9 cellular contexts compared by ENCODE assay signal in the genomic region with DNA sequence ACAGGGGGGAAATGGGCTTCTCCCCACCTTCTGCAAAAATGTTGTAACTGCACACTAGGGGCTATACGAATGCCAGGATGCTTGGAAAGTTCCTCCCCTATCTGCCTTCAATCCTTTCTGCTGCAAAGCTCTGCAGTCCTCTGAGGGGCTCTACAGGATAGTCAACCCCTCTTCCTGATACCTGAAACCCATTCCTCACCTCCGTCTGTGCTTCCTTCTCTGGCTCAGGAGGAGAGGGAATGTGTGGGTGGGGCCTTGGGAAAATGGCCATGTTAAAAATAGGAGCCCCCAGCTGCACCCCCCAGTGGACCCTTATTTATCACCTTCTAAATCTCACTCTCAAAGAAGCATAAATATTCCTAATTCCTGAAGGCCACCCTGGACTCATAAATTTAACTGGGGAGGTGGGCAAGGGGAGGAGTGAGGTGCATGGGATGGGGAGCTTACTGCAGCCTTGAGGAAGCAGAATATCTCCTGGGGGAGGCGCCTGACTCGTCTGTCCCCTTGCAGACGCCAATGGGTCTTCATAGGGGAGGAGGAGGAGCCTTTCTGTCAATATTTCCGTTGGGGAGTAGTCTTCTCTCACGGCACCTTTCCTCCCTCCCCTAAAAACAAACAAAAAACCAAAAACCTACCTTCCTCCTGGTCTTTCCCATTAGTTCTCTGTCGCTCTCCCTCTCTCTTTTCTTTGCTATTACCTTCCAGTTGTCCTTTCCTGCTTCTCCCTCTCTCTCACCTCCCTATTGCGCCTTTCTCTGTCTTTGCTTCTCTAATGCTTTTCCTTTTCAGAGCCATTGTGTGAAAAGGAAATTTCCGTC. TPM values are rescaled to one million over a fixed set of nuclear protein-coding genes. Genes with fewer than 3 reads are reported as not detected.
A peak's percentile ranks its signal among the peaks of the same experiment; 100 is the strongest.
DNase-seq lines count a peak whose midpoint lies in the region; ATAC-seq and TF ChIP-seq lines count a peak whose summit lies in the region.
"Had no signal": no experiment of that assay in that cellular context is flagged by ENCODE, and none has a peak within 500 bp of the region (broad histone marks: within the 10 kb centered on the region; RNA-seq: fewer than 3 reads in every experiment).

No MANE protein-coding gene starts in this region.

- H3K4me1 Mint-ChIP-seq in Caco-2 (ENCODE audit: low read depth, unreplicated experiment) = peaks cover 7% of the 10 kb centered on the region

- H3K4me3 ChIP-seq in Caco-2 (ENCODE audit: low read depth, low read length) = peak overlapping the region; percentile 70
- peak overlapping the region; percentile 39 for H3K4me3 ChIP-seq in RWPE2 (ENCODE audit: severe bottlenecking)
- H3K4me3 ChIP-seq in muscle layer of duodenum (ENCODE audit: low read depth in 1 of 2, low read length in 2 of 2) = peak overlapping the region; percentile 77 to 99

- H3K4me3 Mint-ChIP-seq in Caco-2 (ENCODE audit: unreplicated experiment) = no peak overlapping the region

- no peaks in the 10 kb centered on the region for H3K27me3 ChIP-seq in Caco-2 (replicated peaks; ENCODE audit: control insufficient read depth, insufficient read depth, low read length)
- no peaks in the 10 kb centered on the region for H3K27me3 ChIP-seq in RWPE2 (ENCODE audit: insufficient read depth, poor library complexity, severe bottlenecking)
- H3K27me3 ChIP-seq in muscle layer of duodenum (ENCODE audit: low read depth, low read length) = no peaks in the 10 kb centered on the region

- no peaks in the 10 kb centered on the region for H3K27me3 Mint-ChIP-seq in Caco-2 (ENCODE audit: insufficient read depth, unreplicated experiment)

- H3K36me3 ChIP-seq in Caco-2 (ENCODE audit: control insufficient read depth, insufficient read depth, low read length) (no peaks in the 10 kb centered on the region), RWPE2 (ENCODE audit: low read depth) (no peaks in the 10 kb centered on the region), muscle layer of duodenum (ENCODE audit: control insufficient read depth in 1 of 2, insufficient read depth in 2 of 2, low read length in 2 of 2) (no peaks in the 10 kb centered on the region)

- no TSS peak for BruUV-seq in Caco-2 (replicated peaks; lab: Mats Ljungman, UMichigan)

- intact Hi-C loops in Caco-2 (cut with micrococcal nuclease; ENCODE audit: unreplicated experiment) = loop anchor here (2.0 kb wide), 1 partner anchor 57 kb away; the partner anchor contains the start of gene NFE2

- ATAC-seq in HG03066 (IDR thresholded peaks at IDR 0.05; ENCODE audit: low read depth, unreplicated experiment) (peak; percentile 36), RWPE2 (ENCODE audit: low read depth) (no peak), GM21381 (IDR thresholded peaks at IDR 0.05; ENCODE audit: unreplicated experiment) (no peak), HG03439 (IDR thresholded peaks at IDR 0.05; ENCODE audit: unreplicated experiment) (no peak)

- CTCF ChIA-PET in Caco-2 (lab: Charles Lee) = interaction anchor here (0.8 to 3.3 kb wide), 7 partner anchors 10 to 139 kb away, joined by 3 to 44 read pairs (median 8); partner anchors contain the start of gene COPZ1

- DNase-seq in Caco-2 (peak in 1 of 2 experiments; percentile 20), RWPE2 (ENCODE audit: low spot score) (no peak), cerebellar cortex (ENCODE audit: low spot score) (peak; percentile 96), NCI-H226 (no peak)

- H3K4me1 ChIP-seq in Caco-2 (peaks cover 11% of the 10 kb centered on the region), RWPE2 (ENCODE audit: insufficient read depth, poor library complexity, severe bottlenecking) (peaks cover 9% of the 10 kb centered on the region), muscle layer of duodenum (ENCODE audit: control insufficient read depth in 1 of 2, insufficient read depth in 2 of 2, low read length in 2 of 2) (peaks cover 17 to 23% of the 10 kb centered on the region in 2 donors)

- H3K9me3 ChIP-seq in Caco-2 (no peaks in the 10 kb centered on the region), RWPE2 (ENCODE audit: severe bottlenecking) (no peaks in the 10 kb centered on the region), muscle layer of duodenum (ENCODE audit: control insufficient read depth in 1 of 2, low read length in 2 of 2) (no peaks in the 10 kb centered on the region)

- TF ChIP-seq CTCF in Caco-2 (IDR thresholded peaks at IDR 0.05; ENCODE audit: insufficient read depth in 1 of 2, low read depth in 1 of 2, low read length in 1 of 2, severe bottlenecking in 1 of 2, unreplicated experiment in 1 of 2) = no peak
- no peak for TF ChIP-seq CTCF in RWPE2 (IDR thresholded peaks at IDR 0.05; ENCODE audit: poor library complexity, severe bottlenecking)

- no peak overlapping the region for H3K27ac Mint-ChIP-seq in Caco-2 (ENCODE audit: unreplicated experiment)

- POLR2A ChIA-PET in Caco-2 (lab: Charles Lee) = interaction anchor here (2.9 kb wide), 1 partner anchor 78 kb away, joined by 29 read pairs; the partner anchor contains the start of genes CBX5 and HNRNPA1

- no peaks in the 10 kb centered on the region for H3K36me3 Mint-ChIP-seq in Caco-2 (ENCODE audit: insufficient read depth, unreplicated experiment)

- H3K9me3 Mint-ChIP-seq in Caco-2 (ENCODE audit: unreplicated experiment) = no peaks in the 10 kb centered on the region

- H3K27ac ChIP-seq in RWPE2 (ENCODE audit: poor library complexity, severe bottlenecking) (peak overlapping the region; percentile 69), muscle layer of duodenum (ENCODE audit: low read length) (peak overlapping the region; percentile 83)

RNA-seq across cellular contexts. Expression of gene GPR84, which starts 6.3 kb away (rescaled TPM):
- not detected in 2 replicates for total RNA-seq in Caco-2 (2022)
- total RNA-seq: M059J had no signal

RNA-seq across cellular contexts. Expression of gene ZNF385A, which starts 26.5 kb away (rescaled TPM):
- 8.4 and 9.4 TPM in 2 replicates for total RNA-seq in Caco-2 (2022)

RNA-seq across cellular contexts. Expression of gene COPZ1, which starts 33.1 kb away (rescaled TPM):
- 129 and 133 TPM in 2 replicates for total RNA-seq in Caco-2 (2022)

RNA-seq across cellular contexts. Expression of gene NFE2, which starts 57.2 kb away (rescaled TPM):
- 5.7 and 6.2 TPM in 2 replicates for total RNA-seq in Caco-2 (2022)
